Comparison of ENCODE assay signal across 13 cellular contexts in genomic region chr5:69527128-69527745, GRCh38. TPM values are rescaled to one million over a fixed set of nuclear protein-coding genes. Genes with fewer than 3 reads are reported as not detected.
DNase-seq lines count a peak whose midpoint lies in the region; ATAC-seq and TF ChIP-seq lines count a peak whose summit lies in the region.
"Had no signal": no experiment of that assay in that cellular context is flagged by ENCODE, and none has a peak within 500 bp of the region (broad histone marks: within the 10 kb centered on the region; RNA-seq: fewer than 3 reads in every experiment).

No MANE protein-coding gene starts in this region.

- H3K27ac Mint-ChIP-seq in WTC11 (peak overlapping the region; percentile 11), type B pancreatic cell (peak overlapping the region; percentile 62)
- H3K27ac Mint-ChIP-seq: IgD-negative memory B cell had no signal

- H3K4me3 ChIP-seq in HCT116 (replicated peaks in 1 of 2; ENCODE audit: low read depth in 1 of 2, low read length in 2 of 2) (no peak overlapping the region), left lung (no peak overlapping the region)

- TF ChIP-seq CTCF in HCT116 (IDR thresholded peaks at IDR 0.05 in 2 of 3, conservative IDR thresholded peaks at IDR 0.05 in 1 of 3; ENCODE audit: borderline replicate concordance in 1 of 3, insufficient read depth in 1 of 3, low read depth in 2 of 3, low read length in 2 of 3) (no peak), WTC11 (IDR thresholded peaks at IDR 0.05) (no peak), left lung (IDR thresholded peaks at IDR 0.05) (no peak), type B pancreatic cell (conservative IDR thresholded peaks at IDR 0.05) (no peak)

- H3K9me3 Mint-ChIP-seq in WTC11 (no peaks in the 10 kb centered on the region), type B pancreatic cell (no peaks in the 10 kb centered on the region)
- H3K9me3 Mint-ChIP-seq: IgD-negative memory B cell had no signal

- DNase-seq in HCT116 (ENCODE audit: low read depth, low spot score) (no peak), WTC11 (ENCODE audit: low spot score) (no peak), left lung (no peak), type B pancreatic cell (ENCODE audit: extremely low spot score, unreplicated experiment) (no peak), kidney glomerular epithelial cell (lab: John Stamatoyannopoulos, UW) (no peak), amniotic stem cell (lab: John Stamatoyannopoulos, UW) (no peak)
- DNase-seq: HCEC 1CT, NCI-H1048, NCI-H146, NCI-H226, NCI-H526 treated with DMSO at 0.1 percent for 48 hours had no signal

- ATAC-seq in HCT116, result peak; percentile 27; the same call in 1 of the 2 replicates
- no peak for ATAC-seq in WTC11
- peak; percentile 31 for ATAC-seq in left lung
- no peak for ATAC-seq in GM21390 (IDR thresholded peaks at IDR 0.05; ENCODE audit: unreplicated experiment)

- TF ChIP-seq RAD21 in HCT116 (IDR thresholded peaks at IDR 0.05; ENCODE audit: low read depth), result no peak

- H3K4me1 ChIP-seq in HCT116 (ENCODE audit: control insufficient read depth in 1 of 2, insufficient read depth in 2 of 2, low read length in 2 of 2) (peaks cover 16 to 23% of the 10 kb centered on the region in 2 experiments), left lung (peaks cover 3 to 15% of the 10 kb centered on the region in 2 donors)

- no peak for TF ChIP-seq POLR2A in HCT116 (IDR thresholded peaks at IDR 0.05; ENCODE audit: borderline replicate concordance, extremely low read depth, insufficient read depth, insufficient read length)

- H3K4me1 Mint-ChIP-seq in WTC11 (peaks cover 37% of the 10 kb centered on the region), type B pancreatic cell (ENCODE audit: unreplicated experiment) (peaks cover 17% of the 10 kb centered on the region)
- H3K4me1 Mint-ChIP-seq: IgD-negative memory B cell had no signal

- no peaks in the 10 kb centered on the region for H3K27me3 ChIP-seq in HCT116 (ENCODE audit: insufficient read depth, low read length)
- H3K27me3 ChIP-seq in left lung, result no peaks in the 10 kb centered on the region

- H3K9ac ChIP-seq in HCT116 (ENCODE audit: low read length), result no peak overlapping the region

- H3K36me3 Mint-ChIP-seq in WTC11 (peaks cover 16% of the 10 kb centered on the region), type B pancreatic cell (peaks cover 4% of the 10 kb centered on the region)
- H3K36me3 Mint-ChIP-seq: IgD-negative memory B cell had no signal

- no peaks in the 10 kb centered on the region for H3K9me2 ChIP-seq in HCT116 (ENCODE audit: insufficient read depth)

- H3K9me3 ChIP-seq in HCT116 (ENCODE audit: control insufficient read depth in 1 of 2, insufficient read depth in 1 of 2, low read depth in 1 of 2, low read length in 2 of 2) (no peaks in the 10 kb centered on the region), left lung (no peaks in the 10 kb centered on the region)

- H2AFZ ChIP-seq in HCT116 (ENCODE audit: low read depth, low read length, poor library complexity, severe bottlenecking), result no peak overlapping the region

- no peaks in the 10 kb centered on the region for H3K27me3 Mint-ChIP-seq in WTC11 (ENCODE audit: low read depth)
- no peaks in the 10 kb centered on the region for H3K27me3 Mint-ChIP-seq in type B pancreatic cell

- H3K4me2 ChIP-seq in HCT116 (ENCODE audit: low read length), result peak overlapping the region; percentile 57

- CTCF ChIA-PET in HCT116 (lab: Charles Lee), result no interaction called here
- CTCF ChIA-PET in WTC11 (lab: Charles Lee), result interaction anchor here (0.6 kb wide), 1 partner anchor 192 kb away, joined by 3 read pairs; no protein-coding TSS in a partner anchor

- peaks cover 23% of the 10 kb centered on the region for H3K79me2 ChIP-seq in HCT116 (ENCODE audit: insufficient read depth, low read length)

- no TSS peak for BruUV-seq in HCT116 (replicated peaks; lab: Mats Ljungman, UMichigan)

- POLR2A ChIA-PET in HCT116 (lab: Charles Lee) (interaction anchor here (0.7 kb wide), 1 partner anchor 10 kb away, joined by 3 read pairs; no protein-coding TSS in a partner anchor), WTC11 (lab: Charles Lee) (no interaction called here)

- H3K36me3 ChIP-seq in HCT116 (ENCODE audit: control insufficient read depth in 1 of 2, insufficient read depth in 2 of 2, low read length in 2 of 2) (no peaks in the 10 kb centered on the region), left lung (no peaks in the 10 kb centered on the region)

- intact Hi-C loops in HCT116 (cut with micrococcal nuclease), result no loop called here
- intact Hi-C loops in left lung (cut with DNase I), result no loop called here

- H3K27ac ChIP-seq in HCT116 (ENCODE audit: low read depth, low read length) (no peak overlapping the region), left lung (no peak overlapping the region)

- RAD21 ChIA-PET in HCT116 (lab: Charles Lee; ENCODE audit: low non-redundant PET in 1 of 2, low total read pairs in 2 of 2, uncharacterized antibody in 2 of 2, unreplicated experiment in 2 of 2), result no interaction called here

- H3K4me3 Mint-ChIP-seq in WTC11 (peak overlapping the region; percentile 14), type B pancreatic cell (peak overlapping the region; percentile 62)
- H3K4me3 Mint-ChIP-seq: IgD-negative memory B cell had no signal

- H4K20me1 ChIP-seq in HCT116 (ENCODE audit: insufficient read depth), result no peaks in the 10 kb centered on the region

TF ChIP-seq in HCT116, 20 proteins besides CTCF, POLR2A, EP300 and RAD21 (continues in another document):
- TF ChIP-seq CBX3 (IDR thresholded peaks at IDR 0.05; ENCODE audit: low read depth) (no peak), POLR2AphosphoS5 (IDR thresholded peaks at IDR 0.05; ENCODE audit: low read depth, low read length) (no peak), ELF1 (IDR thresholded peaks at IDR 0.05; ENCODE audit: borderline replicate concordance, low read depth) (no peak), CEBPB (IDR thresholded peaks at IDR 0.05; ENCODE audit: low read depth) (no peak), EGR1 (IDR thresholded peaks at IDR 0.05; ENCODE audit: low read depth) (no peak), SRF (IDR thresholded peaks at IDR 0.05; ENCODE audit: low read depth) (no peak), TCF7L2 (IDR thresholded peaks at IDR 0.05; ENCODE audit: borderline replicate concordance, extremely low read depth, insufficient read depth, insufficient read length) (no peak), ZFX (IDR thresholded peaks at IDR 0.05) (no peak)

TF ChIP-seq in WTC11, 78 proteins besides CTCF, POLR2A, EP300 and RAD21 (continues in another document):
- TF ChIP-seq ETV6 (CRISPR knock-in tag; IDR thresholded peaks at IDR 0.05) (no peak), ZSCAN18 (CRISPR knock-in tag; IDR thresholded peaks at IDR 0.05) (no peak), CREB1 (CRISPR knock-in tag; IDR thresholded peaks at IDR 0.05) (no peak), ZBTB21 (CRISPR knock-in tag; IDR thresholded peaks at IDR 0.05; ENCODE audit: borderline replicate concordance) (no peak), ZNF138 (CRISPR knock-in tag; conservative IDR thresholded peaks at IDR 0.05) (no peak), GRHL2 (CRISPR knock-in tag; IDR thresholded peaks at IDR 0.05; ENCODE audit: insufficient replicate concordance, severe bottlenecking) (no peak), CREM (CRISPR knock-in tag; IDR thresholded peaks at IDR 0.05) (no peak), GABPB1 (CRISPR knock-in tag; IDR thresholded peaks at IDR 0.05) (no peak), KAT7 (CRISPR knock-in tag; IDR thresholded peaks at IDR 0.05; ENCODE audit: borderline replicate concordance) (no peak), IRF1 (CRISPR knock-in tag; IDR thresholded peaks at IDR 0.05) (no peak), ZNF423 (CRISPR knock-in tag; IDR thresholded peaks at IDR 0.05) (no peak), IRF2 (CRISPR knock-in tag; IDR thresholded peaks at IDR 0.05; ENCODE audit: borderline replicate concordance, low read depth) (no peak), TCF7 (CRISPR knock-in tag; IDR thresholded peaks at IDR 0.05; ENCODE audit: low read depth) (no peak), FOXK1 (CRISPR knock-in tag; IDR thresholded peaks at IDR 0.05) (no peak), ATF1 (CRISPR knock-in tag; IDR thresholded peaks at IDR 0.05) (no peak)
- TF ChIP-seq, protein P1, sequence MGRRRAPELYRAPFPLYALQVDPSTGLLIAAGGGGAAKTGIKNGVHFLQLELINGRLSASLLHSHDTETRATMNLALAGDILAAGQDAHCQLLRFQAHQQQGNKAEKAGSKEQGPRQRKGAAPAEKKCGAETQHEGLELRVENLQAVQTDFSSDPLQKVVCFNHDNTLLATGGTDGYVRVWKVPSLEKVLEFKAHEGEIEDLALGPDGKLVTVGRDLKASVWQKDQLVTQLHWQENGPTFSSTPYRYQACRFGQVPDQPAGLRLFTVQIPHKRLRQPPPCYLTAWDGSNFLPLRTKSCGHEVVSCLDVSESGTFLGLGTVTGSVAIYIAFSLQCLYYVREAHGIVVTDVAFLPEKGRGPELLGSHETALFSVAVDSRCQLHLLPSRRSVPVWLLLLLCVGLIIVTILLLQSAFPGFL (CRISPR knock-in tag; IDR thresholded peaks at IDR 0.05; ENCODE audit: borderline replicate concordance), result no peak

RNA-seq across cellular contexts. Expression of gene GTF2H2C, which starts 32.8 kb away (rescaled TPM):
- total RNA-seq in HCT116 (2021; ENCODE audit: unreplicated experiment) (65.2 TPM), WTC11 (2021) (47.2 to 54.2 TPM (median 51.3 TPM) in 3 replicates), left lung (10 to 100 TPM; 30.6 to 36.0 TPM), type B pancreatic cell (ENCODE audit: low replicate concordance) (23.6 and 40.7 TPM in 2 replicates)
- 18.8 and 23.6 TPM in 2 replicates for polyA plus RNA-seq in HCT116 (2012)

RNA-seq across cellular contexts. Expression of gene OCLN, which starts 34.6 kb away (rescaled TPM):
- total RNA-seq in HCT116 (2021; ENCODE audit: unreplicated experiment) (56.7 TPM), WTC11 (2021) (58.3 to 73.2 TPM (median 70.6 TPM) in 3 replicates), left lung (100 to 1,000 TPM in 1 of 2 donors, 10 to 100 TPM in 1; 85.7 to 124 TPM), type B pancreatic cell (ENCODE audit: low replicate concordance) (57.5 and 135 TPM in 2 replicates)
- polyA plus RNA-seq in HCT116 (2012), result 25.5 and 26.2 TPM in 2 replicates

Comparison
In these comparisons a context has a peak if more than half of its experiments do, and no peak if none do; other contexts are left out.
1. ATAC-seq: peak in HCT116 (single experiment) and left lung (single experiment); none in WTC11 (single experiment) and GM21390 (single experiment).